ENCODE assay signal across 27 cellular contexts in the genomic region with DNA sequence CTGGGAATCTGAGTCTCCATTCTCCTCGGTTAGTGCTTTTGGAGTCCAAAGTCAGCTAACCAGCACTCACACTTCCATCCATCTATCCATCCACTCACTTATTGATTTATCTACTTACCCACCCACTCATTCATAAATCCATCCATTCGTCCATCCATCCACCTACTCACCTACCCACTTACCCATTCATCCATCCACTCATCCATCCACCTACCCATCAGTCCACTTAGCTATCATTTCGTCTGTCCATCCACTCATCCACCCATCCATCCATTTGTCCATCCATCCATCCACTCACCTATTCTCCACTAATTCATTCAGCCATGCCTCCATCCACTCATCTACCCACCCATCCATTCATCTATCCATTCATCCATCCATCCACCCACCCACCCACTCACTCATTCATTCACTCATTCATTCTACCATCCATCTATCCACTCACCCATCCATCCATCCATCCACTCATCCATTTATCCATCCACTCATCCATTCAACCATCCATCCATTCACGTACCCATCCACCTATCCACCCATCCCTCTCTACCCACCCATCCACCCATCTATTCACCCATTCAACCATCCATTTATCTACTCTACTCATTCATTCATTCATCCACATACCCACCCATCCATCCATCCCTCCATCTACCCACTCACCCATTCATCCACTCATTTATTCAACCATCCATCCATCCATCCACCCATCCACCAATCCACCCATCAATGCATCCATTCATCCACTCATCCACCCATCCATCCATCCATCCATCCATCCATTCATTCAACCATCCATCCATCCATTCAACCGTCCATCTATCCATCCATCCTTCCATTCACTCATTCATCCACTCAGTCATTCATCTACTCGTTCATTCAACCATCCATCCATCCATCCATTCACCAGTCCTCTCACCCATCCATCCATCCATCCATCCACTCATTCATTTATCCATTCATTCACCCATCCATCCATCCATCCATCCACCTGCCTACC. TPM values are rescaled to one million over a fixed set of nuclear protein-coding genes. Genes with fewer than 3 reads are reported as not detected.
"Had no signal": no experiment of that assay in that cellular context is flagged by ENCODE, and none has a peak within 500 bp of the region (broad histone marks: within the 10 kb centered on the region; RNA-seq: fewer than 3 reads in every experiment).

No MANE protein-coding gene starts in this region.

- H3K4me1 ChIP-seq: left lung, suprapubic skin had no signal

- H3K27ac ChIP-seq: dorsolateral prefrontal cortex, left lung, right atrium auricular region, skin epidermis, suprapubic skin had no signal

- H3K27me3 Mint-ChIP-seq: activated CD4-positive, alpha-beta T cell treated with anti-CD3 and anti-CD28 coated beads, Interleukin-2, amount 10 ng/mL, durations not matched to agents 24 days and 14 days; progenitor cell of endocrine pancreas; type B pancreatic cell had no signal

- H3K27ac Mint-ChIP-seq: activated CD4-positive, alpha-beta T cell treated with anti-CD3 and anti-CD28 coated beads, Interleukin-2, amount 10 ng/mL, durations not matched to agents 24 days and 14 days; progenitor cell of endocrine pancreas; type B pancreatic cell; WTC11 had no signal

- H3K36me3 ChIP-seq: left lung, right atrium auricular region, suprapubic skin had no signal

- H3K4me1 Mint-ChIP-seq: activated CD4-positive, alpha-beta T cell treated with anti-CD3 and anti-CD28 coated beads, Interleukin-2, amount 10 ng/mL, durations not matched to agents 24 days and 14 days had no signal

- H3K9me3 Mint-ChIP-seq: type B pancreatic cell had no signal

- FAIRE-seq: bronchial epithelial cell, endometrium, keratinocyte, TTC549 had no signal

- ATAC-seq: esophagus mucosa, left lung, WTC11 had no signal

- H3K4me2 ChIP-seq: SK-N-SH had no signal

- H3K4me3 ChIP-seq: dorsolateral prefrontal cortex, left lung, right atrium auricular region, skin epidermis, suprapubic skin had no signal

- DNase-seq: activated CD4-positive, alpha-beta T cell treated with anti-CD3 and anti-CD28 coated beads, Interleukin-2, amount 10 ng/mL, durations not matched to agents 24 days and 14 days; activated effector memory CD4-positive, alpha-beta T cell treated with Interleukin-2 at 50 U/mL for 16 hours; aorta; dorsolateral prefrontal cortex; mammary epithelial cell; SHP77; SK-N-SH; stimulated activated CD4-positive, alpha-beta T cell treated with anti-CD3 and anti-CD28 coated beads, Interleukin-15, amount 100 ng/mL, for 24 hours; stimulated activated CD4-positive, alpha-beta T cell treated with anti-CD3 and anti-CD28 coated beads, Interleukin-4, amount 100 ng/mL, for 1 hour; stimulated activated naive CD4-positive, alpha-beta T cell treated with Interleukin-2 at 50 U/mL for 16 hours had no signal

- H3K4me3 Mint-ChIP-seq: activated CD4-positive, alpha-beta T cell treated with anti-CD3 and anti-CD28 coated beads, Interleukin-2, amount 10 ng/mL, durations not matched to agents 24 days and 14 days; type B pancreatic cell; WTC11 had no signal

- H3K9ac ChIP-seq: SK-N-SH had no signal

- H3K36me3 Mint-ChIP-seq: type B pancreatic cell, WTC11 had no signal

- H3K27me3 ChIP-seq: dorsolateral prefrontal cortex, left lung, right atrium auricular region, suprapubic skin had no signal

- H3K9me3 ChIP-seq: left lung, right atrium auricular region, SK-N-SH, suprapubic skin had no signal

RNA-seq across cellular contexts. Expression of a gene that starts 26.1 kb away (rescaled TPM):
- total RNA-seq: bronchial epithelial cell had no signal
- polyA plus RNA-seq: keratinocyte, mammary epithelial cell, SK-N-SH had no signal

RNA-seq across cellular contexts. Expression of a gene that starts 55.9 kb away (rescaled TPM):
- total RNA-seq: activated CD4-positive, alpha-beta T cell treated with anti-CD3 and anti-CD28 coated beads, Interleukin-2, amount 10 ng/mL, durations not matched to agents 24 days and 14 days; activated CD8-positive, alpha-beta memory T cell treated with anti-CD3 and anti-CD28 coated beads for 36 hours; aorta; bronchial epithelial cell; esophagus mucosa; left lung; mammary epithelial cell; mucosa of gallbladder; omental fat pad; progenitor cell of endocrine pancreas; right atrium auricular region; suprapubic skin; T-helper 1 cell treated with Interleukin-12 subunit alpha and Interleukin-12 subunit beta and Interleukin-4 antibody, amounts not matched to agents 30 ng/mL and 1 ng/mL, for 36 hours; WTC11 had no signal
- polyA plus RNA-seq: aorta, keratinocyte, mammary epithelial cell, neural cell, SK-N-SH had no signal
